Comparison of ENCODE assay signal across 27 cellular contexts in the genomic region with DNA sequence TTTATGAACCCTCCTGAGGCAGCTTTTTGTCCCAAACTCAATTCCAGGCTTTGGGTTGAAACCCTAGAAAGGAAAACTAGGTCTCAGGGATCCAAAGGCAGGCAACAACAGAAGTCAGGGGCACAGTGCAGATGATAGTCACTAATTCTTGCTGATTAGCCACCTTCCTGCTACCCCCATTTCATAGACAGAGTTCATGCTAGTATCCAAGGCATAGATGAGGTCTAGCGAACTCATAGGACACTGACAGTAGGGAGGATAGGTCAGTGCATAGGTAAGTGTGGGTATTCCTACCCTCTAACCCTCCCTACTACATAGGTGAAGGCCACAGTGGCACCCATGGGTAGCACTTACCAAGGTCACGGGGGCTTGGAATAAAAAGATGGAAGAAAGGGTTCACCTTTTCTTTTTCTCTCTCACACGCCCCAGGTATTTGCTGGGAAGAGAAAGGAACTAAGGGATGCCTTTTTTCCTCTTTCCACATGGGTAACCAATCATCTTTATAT.
"Had no signal": no experiment of that assay in that cellular context is flagged by ENCODE, and none has a peak within 500 bp of the region (broad histone marks: within the 10 kb centered on the region; RNA-seq: fewer than 3 reads in every experiment).

No MANE protein-coding gene starts in this region.

- H3K4me3 Mint-ChIP-seq: mesothelial cell of epicardium; naive B cell; natural killer cell; nephron progenitor cell; neural progenitor cell; stimulated activated naive B cell treated with anti-CD40 and anti-IgM and Interleukin-4, amounts not matched to agents 10 μg/mL and 1 μg/mL and 100 μg/mL, for 72 hours had no signal

- H3K27me3 ChIP-seq: neural progenitor cell, neutrophil, ovary, right atrium auricular region, stomach, testis, thyroid gland, transverse colon, upper lobe of left lung, vagina had no signal

- H3K9ac ChIP-seq: neural progenitor cell had no signal

- H3K27ac ChIP-seq: left ventricle myocardium inferior, neural progenitor cell, neutrophil, ovary, right atrium auricular region, skin epidermis, stomach, testis, thyroid gland, transverse colon, upper lobe of left lung, vagina had no signal

- H2AFZ ChIP-seq: neural progenitor cell had no signal

- H3K36me3 Mint-ChIP-seq: neural progenitor cell had no signal

- H3K4me1 ChIP-seq: left ventricle myocardium inferior, neural progenitor cell, right atrium auricular region, stomach, testis, thyroid gland, transverse colon, upper lobe of left lung, vagina had no signal

- H3K36me3 ChIP-seq: neutrophil, ovary, right atrium auricular region, stomach, thyroid gland, transverse colon, upper lobe of left lung, vagina had no signal

- H3K27ac Mint-ChIP-seq: mesothelial cell of epicardium; natural killer cell; nephron progenitor cell; neural progenitor cell; progenitor cell of endocrine pancreas; stimulated activated naive B cell treated with anti-CD40 and anti-IgM and Interleukin-4, amounts not matched to agents 10 μg/mL and 1 μg/mL and 100 μg/mL, for 72 hours had no signal

- H3K9me3 ChIP-seq: neutrophil, testis, thyroid gland had no signal

- DNase-seq: islet precursor cell; left ventricle myocardium inferior; mesendoderm; naive B cell; natural killer cell; nephron progenitor cell; ovary; stimulated activated CD4-positive, alpha-beta T cell treated with anti-CD3 and anti-CD28 coated beads, Interleukin-12 subunit alpha, Interleukin-12 subunit beta, amount 100 ng/mL, for 4 hours; stimulated activated CD4-positive, alpha-beta T cell treated with anti-CD3 and anti-CD28 coated beads, Interleukin-15, amount 100 ng/mL, for 24 hours; stimulated activated CD4-positive, alpha-beta T cell treated with anti-CD3 and anti-CD28 coated beads, Interleukin-2, amount 100 ng/mL, for 24 hours; stimulated activated CD4-positive, alpha-beta T cell treated with anti-CD3 and anti-CD28 coated beads, Interleukin-4, amount 100 ng/mL, for 1 hour; stimulated activated naive B cell treated with anti-CD40 and anti-IgM and Interleukin-4, amounts not matched to agents 10 μg/mL and 1 μg/mL and 100 μg/mL, for 72 hours; stimulated activated naive CD8-positive, alpha-beta T cell treated with anti-CD3 and anti-CD28 coated beads, Interleukin-15, Interleukin-2, amounts not matched to agents 100 U/mL and 50 U/mL, for 24 hours; stomach; testis; thyroid gland; transverse colon; upper lobe of left lung had no signal

- H3K27me3 Mint-ChIP-seq: naive B cell; progenitor cell of endocrine pancreas; stimulated activated naive B cell treated with anti-CD40 and anti-IgM and Interleukin-4, amounts not matched to agents 10 μg/mL and 1 μg/mL and 100 μg/mL, for 72 hours had no signal

- H3K4me2 ChIP-seq: neural progenitor cell had no signal

- H3K4me3 ChIP-seq: left ventricle myocardium inferior, lung, neural progenitor cell, ovary, right atrium auricular region, skin epidermis, stomach, testis, thyroid gland, transverse colon, upper lobe of left lung, vagina had no signal

- ATAC-seq: natural killer cell; sciatic nerve; stimulated activated naive B cell treated with anti-CD40 and anti-IgM and Interleukin-4, amounts not matched to agents 10 μg/mL and 1 μg/mL and 100 μg/mL, for 72 hours; stimulated activated naive CD8-positive, alpha-beta T cell treated with anti-CD3 and anti-CD28 coated beads, Interleukin-15, Interleukin-2, amounts not matched to agents 100 U/mL and 50 U/mL, for 24 hours had no signal

- H3K4me1 Mint-ChIP-seq: mesothelial cell of epicardium; naive B cell; natural killer cell; nephron progenitor cell; neural progenitor cell; stimulated activated naive B cell treated with anti-CD40 and anti-IgM and Interleukin-4, amounts not matched to agents 10 μg/mL and 1 μg/mL and 100 μg/mL, for 72 hours had no signal
